ENCODE assay signal across 1 cellular context in the genomic region with DNA sequence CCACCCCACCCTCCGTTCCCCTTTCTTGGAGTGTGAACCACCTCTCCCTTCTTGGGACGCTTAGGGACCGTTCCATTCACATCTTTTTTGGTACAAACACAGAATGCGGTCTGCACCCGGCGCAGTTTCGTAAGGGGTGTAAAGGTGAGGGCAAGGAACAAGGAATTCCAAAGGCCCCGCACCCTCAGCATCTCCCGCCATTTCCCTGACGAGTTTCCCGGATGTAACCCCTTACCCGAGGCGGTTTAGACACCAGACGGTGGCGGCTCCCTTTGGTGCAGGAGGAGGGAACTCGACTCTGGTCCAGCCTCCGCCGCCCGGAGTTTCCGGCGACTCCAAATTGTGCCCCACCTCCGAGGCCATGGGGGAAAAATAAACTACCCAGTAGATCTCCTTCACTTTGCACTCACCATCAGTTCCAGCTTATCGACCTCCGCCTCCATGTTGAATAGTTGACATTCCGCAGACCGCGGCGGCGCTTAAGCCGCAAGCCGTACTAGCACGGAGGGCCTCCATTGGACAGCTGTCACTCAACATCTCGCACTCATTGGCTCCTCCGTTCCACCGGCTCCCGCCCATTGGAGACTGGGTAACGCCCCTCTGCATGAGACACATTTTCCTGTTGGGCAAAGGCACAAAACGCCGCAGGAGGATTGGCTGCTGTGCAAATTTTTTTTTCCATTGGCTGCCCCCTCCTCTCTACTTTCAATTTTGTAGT.
TF ChIP-seq lines count a peak whose summit lies in the region.

SKA2 (minus strand) TSS at position 466 of the 718 bp plus-strand sequence; CDS start at position 443, 23 bp downstream.

TF ChIP-seq in K562, 482 proteins besides CTCF, POLR2A, EP300 and RAD21 (continued from another document and continues in another):
- TF ChIP-seq, protein P1, sequence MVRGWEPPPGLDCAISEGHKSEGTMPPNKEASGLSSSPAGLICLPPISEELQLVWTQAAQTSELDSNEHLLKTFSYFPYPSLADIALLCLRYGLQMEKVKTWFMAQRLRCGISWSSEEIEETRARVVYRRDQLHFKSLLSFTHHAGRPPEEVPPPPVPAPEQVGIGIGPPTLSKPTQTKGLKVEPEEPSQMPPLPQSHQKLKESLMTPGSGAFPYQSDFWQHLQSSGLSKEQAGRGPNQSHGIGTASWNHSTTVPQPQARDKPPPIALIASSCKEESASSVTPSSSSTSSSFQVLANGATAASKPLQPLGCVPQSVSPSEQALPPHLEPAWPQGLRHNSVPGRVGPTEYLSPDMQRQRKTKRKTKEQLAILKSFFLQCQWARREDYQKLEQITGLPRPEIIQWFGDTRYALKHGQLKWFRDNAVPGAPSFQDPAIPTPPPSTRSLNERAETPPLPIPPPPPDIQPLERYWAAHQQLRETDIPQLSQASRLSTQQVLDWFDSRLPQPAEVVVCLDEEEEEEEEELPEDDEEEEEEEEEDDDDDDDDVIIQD (CRISPR knock-in tag; IDR thresholded peaks at IDR 0.05) = no peak
- TF ChIP-seq CBX5 (IDR thresholded peaks at IDR 0.05; ENCODE audit: borderline replicate concordance, low read depth) (no peak), HCFC1 (IDR thresholded peaks at IDR 0.05; ENCODE audit: low read depth, low read length) (peak; percentile 28), ZNF778 (CRISPR knock-in tag; IDR thresholded peaks at IDR 0.05) (no peak), NFE2 (IDR thresholded peaks at IDR 0.05; ENCODE audit: low read depth) (no peak), ELF1 (tag; IDR thresholded peaks at IDR 0.05) (no peak; the same call in 1 of the 2 replicates), PPARD (CRISPR knock-in tag; IDR thresholded peaks at IDR 0.05) (no peak), ZBTB7A (IDR thresholded peaks at IDR 0.05; ENCODE audit: borderline replicate concordance, control insufficient read depth, low read depth, low read length) (no peak; the same call in 1 of the 2 replicates), ESRRA (IDR thresholded peaks at IDR 0.05; ENCODE audit: borderline replicate concordance, low read depth) (peak; percentile 80; the same call in 1 of the 2 replicates), ZNF431 (CRISPR knock-in tag; IDR thresholded peaks at IDR 0.05) (no peak), ZC3H8 (IDR thresholded peaks at IDR 0.05) (no peak), NCOA2 (IDR thresholded peaks at IDR 0.05; ENCODE audit: partially characterized antibody in 2 of 2) (no peak), HEY1 (CRISPR knock-in tag; IDR thresholded peaks at IDR 0.05; ENCODE audit: borderline replicate concordance) (no peak), DIDO1 (tag; IDR thresholded peaks at IDR 0.05; ENCODE audit: low read depth) (no peak), NBN (IDR thresholded peaks at IDR 0.05; ENCODE audit: low read depth) (no peak), EP400 (IDR thresholded peaks at IDR 0.05) (peak; percentile 83; the same call in 1 of the 2 replicates), STAT5A (IDR thresholded peaks at IDR 0.05; ENCODE audit: borderline replicate concordance, low read length) (no peak), E2F1 (CRISPR knock-in tag; IDR thresholded peaks at IDR 0.05) (peak; percentile 67), ZNF212 (CRISPR knock-in tag; IDR thresholded peaks at IDR 0.05) (no peak), SMAD3 (CRISPR knock-in tag; conservative IDR thresholded peaks at IDR 0.05) (no peak), PCBP1 (IDR thresholded peaks at IDR 0.05; ENCODE audit: low read depth, low read length, poor library complexity, severe bottlenecking) (no peak), SRSF7 (optimal IDR thresholded peaks at IDR 0.05; ENCODE audit: low read depth, low read length) (no peak), PTTG1 (tag; IDR thresholded peaks at IDR 0.05; ENCODE audit: low read depth) (no peak), ZNF124 (CRISPR knock-in tag; IDR thresholded peaks at IDR 0.05) (no peak), MTA1 (IDR thresholded peaks at IDR 0.05; ENCODE audit: borderline replicate concordance) (no peak), ZNF511 (CRISPR knock-in tag; IDR thresholded peaks at IDR 0.05) (0 out of 2 replicates have a peak, but pooled peaks have one; percentile 60), HDAC6 (IDR thresholded peaks at IDR 0.05; ENCODE audit: low read depth, low read length) (no peak), ZNF174 (CRISPR knock-in tag; IDR thresholded peaks at IDR 0.05) (no peak), ZNF764 (CRISPR knock-in tag; IDR thresholded peaks at IDR 0.05; ENCODE audit: low read depth) (no peak), CTBP1 (IDR thresholded peaks at IDR 0.05; ENCODE audit: borderline replicate concordance) (peak; percentile 55), MTF1 (CRISPR knock-in tag; IDR thresholded peaks at IDR 0.05; ENCODE audit: borderline replicate concordance) (no peak), THRAP3 (IDR thresholded peaks at IDR 0.05; ENCODE audit: borderline replicate concordance) (no peak), ZNF274 (IDR thresholded peaks at IDR 0.05; ENCODE audit: borderline replicate concordance, low read depth, low read length) (no peak), SNRNP70 (optimal IDR thresholded peaks at IDR 0.05; ENCODE audit: low read depth, low read length) (no peak), CXXC5 (CRISPR knock-in tag; IDR thresholded peaks at IDR 0.05) (peak; percentile 83), ZKSCAN3 (CRISPR knock-in tag; IDR thresholded peaks at IDR 0.05) (no peak), SREBF1 (IDR thresholded peaks at IDR 0.05; ENCODE audit: borderline replicate concordance, low read depth, low read length) (no peak), NR2C1 (IDR thresholded peaks at IDR 0.05) (no peak), NR2C1 (tag; IDR thresholded peaks at IDR 0.05) (peak; percentile 48; the same call in 1 of the 2 replicates), HES1 (IDR thresholded peaks at IDR 0.05; ENCODE audit: low read depth) (no peak), PHF20 (IDR thresholded peaks at IDR 0.05; ENCODE audit: partially characterized antibody) (peak; percentile 27), RUNX1 (IDR thresholded peaks at IDR 0.05; ENCODE audit: low read depth) (no peak), SLC30A9 (CRISPR knock-in tag; IDR thresholded peaks at IDR 0.05) (no peak), NFYB (IDR thresholded peaks at IDR 0.05; ENCODE audit: extremely low read depth, insufficient read length) (peak; percentile 98), SIN3A (IDR thresholded peaks at IDR 0.05; ENCODE audit: borderline replicate concordance in 2 of 2, control insufficient read depth in 1 of 2, low read depth in 2 of 2, low read length in 2 of 2) (peak in 1 of 2 experiments; percentile 24; a peak in 2 of 4 replicates), SIN3B (IDR thresholded peaks at IDR 0.05; ENCODE audit: low read depth) (peak; percentile 72), ZNF239 (CRISPR knock-in tag; IDR thresholded peaks at IDR 0.05) (no peak), ZNF134 (CRISPR knock-in tag; conservative IDR thresholded peaks at IDR 0.05) (no peak), ZNF717 (CRISPR knock-in tag; IDR thresholded peaks at IDR 0.05) (no peak)
- TF ChIP-seq, protein P2, sequence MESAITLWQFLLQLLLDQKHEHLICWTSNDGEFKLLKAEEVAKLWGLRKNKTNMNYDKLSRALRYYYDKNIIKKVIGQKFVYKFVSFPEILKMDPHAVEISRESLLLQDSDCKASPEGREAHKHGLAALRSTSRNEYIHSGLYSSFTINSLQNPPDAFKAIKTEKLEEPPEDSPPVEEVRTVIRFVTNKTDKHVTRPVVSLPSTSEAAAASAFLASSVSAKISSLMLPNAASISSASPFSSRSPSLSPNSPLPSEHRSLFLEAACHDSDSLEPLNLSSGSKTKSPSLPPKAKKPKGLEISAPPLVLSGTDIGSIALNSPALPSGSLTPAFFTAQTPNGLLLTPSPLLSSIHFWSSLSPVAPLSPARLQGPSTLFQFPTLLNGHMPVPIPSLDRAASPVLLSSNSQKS (CRISPR knock-in tag; IDR thresholded peaks at IDR 0.05) = no peak
- TF ChIP-seq, protein P3, sequence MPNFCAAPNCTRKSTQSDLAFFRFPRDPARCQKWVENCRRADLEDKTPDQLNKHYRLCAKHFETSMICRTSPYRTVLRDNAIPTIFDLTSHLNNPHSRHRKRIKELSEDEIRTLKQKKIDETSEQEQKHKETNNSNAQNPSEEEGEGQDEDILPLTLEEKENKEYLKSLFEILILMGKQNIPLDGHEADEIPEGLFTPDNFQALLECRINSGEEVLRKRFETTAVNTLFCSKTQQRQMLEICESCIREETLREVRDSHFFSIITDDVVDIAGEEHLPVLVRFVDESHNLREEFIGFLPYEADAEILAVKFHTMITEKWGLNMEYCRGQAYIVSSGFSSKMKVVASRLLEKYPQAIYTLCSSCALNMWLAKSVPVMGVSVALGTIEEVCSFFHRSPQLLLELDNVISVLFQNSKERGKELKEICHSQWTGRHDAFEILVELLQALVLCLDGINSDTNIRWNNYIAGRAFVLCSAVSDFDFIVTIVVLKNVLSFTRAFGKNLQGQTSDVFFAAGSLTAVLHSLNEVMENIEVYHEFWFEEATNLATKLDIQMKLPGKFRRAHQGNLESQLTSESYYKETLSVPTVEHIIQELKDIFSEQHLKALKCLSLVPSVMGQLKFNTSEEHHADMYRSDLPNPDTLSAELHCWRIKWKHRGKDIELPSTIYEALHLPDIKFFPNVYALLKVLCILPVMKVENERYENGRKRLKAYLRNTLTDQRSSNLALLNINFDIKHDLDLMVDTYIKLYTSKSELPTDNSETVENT (CRISPR knock-in tag; IDR thresholded peaks at IDR 0.05) = peak; percentile 14; the same call in 1 of the 2 replicates
- TF ChIP-seq, protein P4, sequence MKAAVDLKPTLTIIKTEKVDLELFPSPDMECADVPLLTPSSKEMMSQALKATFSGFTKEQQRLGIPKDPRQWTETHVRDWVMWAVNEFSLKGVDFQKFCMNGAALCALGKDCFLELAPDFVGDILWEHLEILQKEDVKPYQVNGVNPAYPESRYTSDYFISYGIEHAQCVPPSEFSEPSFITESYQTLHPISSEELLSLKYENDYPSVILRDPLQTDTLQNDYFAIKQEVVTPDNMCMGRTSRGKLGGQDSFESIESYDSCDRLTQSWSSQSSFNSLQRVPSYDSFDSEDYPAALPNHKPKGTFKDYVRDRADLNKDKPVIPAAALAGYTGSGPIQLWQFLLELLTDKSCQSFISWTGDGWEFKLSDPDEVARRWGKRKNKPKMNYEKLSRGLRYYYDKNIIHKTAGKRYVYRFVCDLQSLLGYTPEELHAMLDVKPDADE (conservative IDR thresholded peaks at IDR 0.05; ENCODE audit: control insufficient read depth, low read depth, low read length) = no peak
- TF ChIP-seq, protein P5, sequence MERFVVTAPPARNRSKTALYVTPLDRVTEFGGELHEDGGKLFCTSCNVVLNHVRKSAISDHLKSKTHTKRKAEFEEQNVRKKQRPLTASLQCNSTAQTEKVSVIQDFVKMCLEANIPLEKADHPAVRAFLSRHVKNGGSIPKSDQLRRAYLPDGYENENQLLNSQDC (CRISPR knock-in tag; IDR thresholded peaks at IDR 0.05) = no peak
- TF ChIP-seq, protein P6, sequence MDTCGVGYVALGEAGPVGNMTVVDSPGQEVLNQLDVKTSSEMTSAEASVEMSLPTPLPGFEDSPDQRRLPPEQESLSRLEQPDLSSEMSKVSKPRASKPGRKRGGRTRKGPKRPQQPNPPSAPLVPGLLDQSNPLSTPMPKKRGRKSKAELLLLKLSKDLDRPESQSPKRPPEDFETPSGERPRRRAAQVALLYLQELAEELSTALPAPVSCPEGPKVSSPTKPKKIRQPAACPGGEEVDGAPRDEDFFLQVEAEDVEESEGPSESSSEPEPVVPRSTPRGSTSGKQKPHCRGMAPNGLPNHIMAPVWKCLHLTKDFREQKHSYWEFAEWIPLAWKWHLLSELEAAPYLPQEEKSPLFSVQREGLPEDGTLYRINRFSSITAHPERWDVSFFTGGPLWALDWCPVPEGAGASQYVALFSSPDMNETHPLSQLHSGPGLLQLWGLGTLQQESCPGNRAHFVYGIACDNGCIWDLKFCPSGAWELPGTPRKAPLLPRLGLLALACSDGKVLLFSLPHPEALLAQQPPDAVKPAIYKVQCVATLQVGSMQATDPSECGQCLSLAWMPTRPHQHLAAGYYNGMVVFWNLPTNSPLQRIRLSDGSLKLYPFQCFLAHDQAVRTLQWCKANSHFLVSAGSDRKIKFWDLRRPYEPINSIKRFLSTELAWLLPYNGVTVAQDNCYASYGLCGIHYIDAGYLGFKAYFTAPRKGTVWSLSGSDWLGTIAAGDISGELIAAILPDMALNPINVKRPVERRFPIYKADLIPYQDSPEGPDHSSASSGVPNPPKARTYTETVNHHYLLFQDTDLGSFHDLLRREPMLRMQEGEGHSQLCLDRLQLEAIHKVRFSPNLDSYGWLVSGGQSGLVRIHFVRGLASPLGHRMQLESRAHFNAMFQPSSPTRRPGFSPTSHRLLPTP (IDR thresholded peaks at IDR 0.05; ENCODE audit: borderline replicate concordance, extremely low read depth, insufficient read length) = no peak
- TF ChIP-seq, protein P7, sequence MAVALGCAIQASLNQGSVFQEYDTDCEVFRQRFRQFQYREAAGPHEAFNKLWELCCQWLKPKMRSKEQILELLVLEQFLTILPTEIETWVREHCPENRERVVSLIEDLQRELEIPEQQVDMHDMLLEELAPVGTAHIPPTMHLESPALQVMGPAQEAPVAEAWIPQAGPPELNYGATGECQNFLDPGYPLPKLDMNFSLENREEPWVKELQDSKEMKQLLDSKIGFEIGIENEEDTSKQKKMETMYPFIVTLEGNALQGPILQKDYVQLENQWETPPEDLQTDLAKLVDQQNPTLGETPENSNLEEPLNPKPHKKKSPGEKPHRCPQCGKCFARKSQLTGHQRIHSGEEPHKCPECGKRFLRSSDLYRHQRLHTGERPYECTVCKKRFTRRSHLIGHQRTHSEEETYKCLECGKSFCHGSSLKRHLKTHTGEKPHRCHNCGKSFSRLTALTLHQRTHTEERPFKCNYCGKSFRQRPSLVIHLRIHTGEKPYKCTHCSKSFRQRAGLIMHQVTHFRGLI (CRISPR knock-in tag; IDR thresholded peaks at IDR 0.05) = no peak
